In the genomic region with DNA sequence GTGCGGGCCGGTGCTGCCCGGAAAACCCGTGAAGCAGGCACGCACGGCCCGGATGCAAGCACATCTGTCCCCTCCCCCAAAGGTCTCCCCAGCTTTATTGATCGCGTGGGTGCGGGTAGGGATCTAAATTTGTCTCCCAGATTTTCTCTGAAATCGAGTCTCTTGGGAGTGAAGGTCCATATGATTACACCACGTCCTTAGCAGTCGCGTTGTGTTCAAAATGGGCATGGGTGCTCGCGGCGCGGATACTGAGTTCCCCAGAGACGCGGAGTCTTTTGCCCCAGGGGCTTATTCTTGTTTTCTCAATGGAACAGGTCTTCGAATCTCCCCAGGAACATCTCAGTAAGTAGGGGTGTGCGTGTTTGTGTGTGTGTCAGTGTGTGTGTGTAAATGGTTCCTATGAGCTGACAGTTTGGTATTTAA, we compare ENCODE assay signal across 8 cellular contexts. TPM values are rescaled to one million over a fixed set of nuclear protein-coding genes. Genes with fewer than 3 reads are reported as not detected.
DNase-seq lines count a peak whose midpoint lies in the region; ATAC-seq, FAIRE-seq and TF ChIP-seq lines count a peak whose summit lies in the region.

No MANE protein-coding gene starts in this region.

- H3K79me2 ChIP-seq in astrocyte (ENCODE audit: insufficient read depth, low read length): peaks cover 31% of the 10 kb centered on the region

- peak overlapping the region; percentile 97 for H3K4me2 ChIP-seq in astrocyte (ENCODE audit: low read length)

- peaks cover 10% of the 10 kb centered on the region for H4K20me1 ChIP-seq in astrocyte (ENCODE audit: insufficient read depth, low read length)

- H3K4me3 ChIP-seq in CD4-positive, CD25-positive, alpha-beta regulatory T cell (ENCODE audit: low read depth, low read length): peak overlapping the region; percentile 87
- H3K4me3 ChIP-seq in astrocyte (ENCODE audit: insufficient read depth, low read depth, low read length): peak overlapping the region; percentile 55
- peak overlapping the region; percentile 55 for H3K4me3 ChIP-seq in lung
- H3K4me3 ChIP-seq in vagina: peak overlapping the region; percentile 69 to 70

- H3K27me3 Mint-ChIP-seq in CD4-positive, CD25-positive, alpha-beta regulatory T cell: no peaks in the 10 kb centered on the region
- no peaks in the 10 kb centered on the region for H3K27me3 Mint-ChIP-seq in astrocyte (ENCODE audit: low read depth, unreplicated experiment)

- no peaks in the 10 kb centered on the region for H3K27me3 ChIP-seq in CD4-positive, CD25-positive, alpha-beta regulatory T cell (ENCODE audit: control insufficient read depth, insufficient read depth, low read length)
- H3K27me3 ChIP-seq in astrocyte (ENCODE audit: insufficient read depth, low read length) (no peaks in the 10 kb centered on the region), lung (ENCODE audit: control insufficient read depth, insufficient read depth) (no peaks in the 10 kb centered on the region), vagina (no peaks in the 10 kb centered on the region)

- H3K4me1 ChIP-seq in CD4-positive, CD25-positive, alpha-beta regulatory T cell (ENCODE audit: control insufficient read depth, insufficient read depth, low read length, poor library complexity, severe bottlenecking): peaks cover 51% of the 10 kb centered on the region
- H3K4me1 ChIP-seq in astrocyte (ENCODE audit: insufficient read depth, low read length): peaks cover 17% of the 10 kb centered on the region
- peaks cover 4 to 6% of the 10 kb centered on the region in 2 donors for H3K4me1 ChIP-seq in lung (ENCODE audit: control insufficient read depth in 2 of 2, insufficient read depth in 2 of 2, low read length in 2 of 2)
- H3K4me1 ChIP-seq in vagina: peaks cover 45% of the 10 kb centered on the region

- TF ChIP-seq CTCF in astrocyte (IDR thresholded peaks at IDR 0.05; ENCODE audit: insufficient read depth, low read depth, low read length) (no peak), lung (IDR thresholded peaks at IDR 0.05; ENCODE audit: control extremely low read depth, extremely low read depth) (no peak), vagina (IDR thresholded peaks at IDR 0.05) (no peak)

- no peak for DNase-seq in CD4-positive, CD25-positive, alpha-beta regulatory T cell
- DNase-seq in astrocyte (ENCODE audit: low read depth): peak; percentile 21
- no peak for DNase-seq in lung (ENCODE audit: low spot score)
- peak in 1 of 2 donors; percentile 87 for DNase-seq in vagina (ENCODE audit: extremely low spot score in 2 of 2)
- DNase-seq in MV-4-11 (lab: John Stamatoyannopoulos, UW): no peak
- no peak for DNase-seq in stimulated activated naive CD4-positive, alpha-beta T cell treated with Interleukin-2 at 50 U/mL for 16 hours (lab: John Stamatoyannopoulos, UW)

- H3K4me1 Mint-ChIP-seq in CD4-positive, CD25-positive, alpha-beta regulatory T cell: peaks cover 21 to 46% (median 32%) of the 10 kb centered on the region in 4 donors
- peaks cover 18% of the 10 kb centered on the region for H3K4me1 Mint-ChIP-seq in astrocyte (ENCODE audit: low read depth, unreplicated experiment)

- H3K9me3 ChIP-seq in CD4-positive, CD25-positive, alpha-beta regulatory T cell (ENCODE audit: control insufficient read depth in 2 of 2, low read length in 2 of 2): no peaks in the 10 kb centered on the region
- H3K9me3 ChIP-seq in astrocyte (ENCODE audit: insufficient read depth, low read depth, low read length) (no peaks in the 10 kb centered on the region), lung (ENCODE audit: control insufficient read depth in 2 of 2, insufficient read depth in 1 of 2, low read length in 1 of 2) (no peaks in the 10 kb centered on the region), vagina (no peaks in the 10 kb centered on the region)

- TF ChIP-seq POLR2A in vagina (IDR thresholded peaks at IDR 0.05): no peak

- H3K9me3 Mint-ChIP-seq in CD4-positive, CD25-positive, alpha-beta regulatory T cell: peaks cover 0 to 4% (median 0%) of the 10 kb centered on the region in 7 donors
- H3K9me3 Mint-ChIP-seq in astrocyte (ENCODE audit: unreplicated experiment): no peaks in the 10 kb centered on the region

- H3K27ac Mint-ChIP-seq in CD4-positive, CD25-positive, alpha-beta regulatory T cell: peak overlapping the region; percentile 95 to 98 (median 97)
- H3K27ac Mint-ChIP-seq in astrocyte (ENCODE audit: unreplicated experiment): peak overlapping the region; percentile 84

- ATAC-seq in CD4-positive, CD25-positive, alpha-beta regulatory T cell (ENCODE audit: low read depth in 2 of 2): no peak
- peak; percentile 0 for ATAC-seq in HG02840 (IDR thresholded peaks at IDR 0.05; ENCODE audit: low FRiP score, unreplicated experiment)
- ATAC-seq in lung (ENCODE audit: insufficient read depth, low FRiP score): no peak
- ATAC-seq in HG03342 (IDR thresholded peaks at IDR 0.05; ENCODE audit: unreplicated experiment): no peak

- peak overlapping the region; percentile 84 to 99 (median 91) for H3K4me3 Mint-ChIP-seq in CD4-positive, CD25-positive, alpha-beta regulatory T cell
- H3K4me3 Mint-ChIP-seq in astrocyte (ENCODE audit: unreplicated experiment): peak overlapping the region; percentile 73

- no peaks in the 10 kb centered on the region for H3K36me3 ChIP-seq in CD4-positive, CD25-positive, alpha-beta regulatory T cell (ENCODE audit: control insufficient read depth, insufficient read depth, low read length)
- H3K36me3 ChIP-seq in astrocyte (ENCODE audit: insufficient read depth, low read length) (no peaks in the 10 kb centered on the region), lung (ENCODE audit: control insufficient read depth in 2 of 2, insufficient read depth in 2 of 2, low read length in 2 of 2) (no peaks in the 10 kb centered on the region), vagina (no peaks in the 10 kb centered on the region)

- peak overlapping the region; percentile 99 for H3K27ac ChIP-seq in CD4-positive, CD25-positive, alpha-beta regulatory T cell (ENCODE audit: insufficient read depth, low read length, poor library complexity, severe bottlenecking)
- H3K27ac ChIP-seq in astrocyte (ENCODE audit: low read depth, low read length): peak overlapping the region; percentile 71
- H3K27ac ChIP-seq in lung (ENCODE audit: low read depth in 1 of 2, low read length in 1 of 2): peak overlapping the region; percentile 86 to 93
- H3K27ac ChIP-seq in vagina: peak overlapping the region; percentile 95

- intact Hi-C loops in vagina (cut with DNase I): no loop called here

- no peak for FAIRE-seq in astrocyte (lab: Jason Lieb, UNC)

- peak overlapping the region; percentile 71 for H3K9ac ChIP-seq in astrocyte (ENCODE audit: low read length)

- peak overlapping the region; percentile 98 for H2AFZ ChIP-seq in astrocyte (ENCODE audit: low read depth, low read length)

- H3K36me3 Mint-ChIP-seq in CD4-positive, CD25-positive, alpha-beta regulatory T cell: no peaks in the 10 kb centered on the region
- H3K36me3 Mint-ChIP-seq in astrocyte (ENCODE audit: low read depth, unreplicated experiment): no peaks in the 10 kb centered on the region

- 17 to 33% methylated on average over 22 of the region's 22 CpGs for WGBS in lung, 2 donors

RNA-seq across cellular contexts. Expression of gene ZNF292, which starts 2.8 kb away (rescaled TPM):
- total RNA-seq in CD4-positive, CD25-positive, alpha-beta regulatory T cell: 119 TPM
- polyA plus RNA-seq in CD4-positive, CD25-positive, alpha-beta regulatory T cell: 10 to 100 TPM; 25.6 to 44.1 (median 29.4) TPM
- total RNA-seq in astrocyte (26.7 and 31.5 TPM in 2 replicates), lung (100 to 1,000 TPM in 1 of 2 donors, 10 to 100 TPM in 1; 26.9 to 116 TPM), vagina (41.5 TPM)
- 1 to 10 TPM; 4.6 to 6.1 TPM for polyA plus RNA-seq in lung

RNA-seq across cellular contexts. Expression of gene CGA, which starts 57.6 kb away (rescaled TPM):
- total RNA-seq in CD4-positive, CD25-positive, alpha-beta regulatory T cell: 0.62 TPM
- not detected for polyA plus RNA-seq in CD4-positive, CD25-positive, alpha-beta regulatory T cell
- 1.5 and 2.0 TPM in 2 replicates for total RNA-seq in astrocyte
- not detected for total RNA-seq in lung
- polyA plus RNA-seq in lung: not detected
- total RNA-seq in vagina: not detected
